15 cellular contexts compared by ENCODE assay signal in genomic region chr16:1973461-1974156, GRCh38. TPM values are rescaled to one million over a fixed set of nuclear protein-coding genes. Genes with fewer than 3 reads are reported as not detected.
A peak's percentile ranks its signal among the peaks of the same experiment; 100 is the strongest.
DNase-seq lines count a peak whose midpoint lies in the region; ATAC-seq and TF ChIP-seq lines count a peak whose summit lies in the region.
"Had no signal": no experiment of that assay in that cellular context is flagged by ENCODE, and none has a peak within 500 bp of the region (broad histone marks: within the 10 kb centered on the region; RNA-seq: fewer than 3 reads in every experiment).

No MANE protein-coding gene starts in this region.

- BruUV-seq in MCF 10A (replicated peaks; lab: Mats Ljungman, UMichigan): no TSS peak
- BruUV-seq in mammary epithelial cell (replicated peaks; lab: Mats Ljungman, UMichigan): no TSS peak

- no peak overlapping the region for H3K27ac Mint-ChIP-seq in MCF 10A (ENCODE audit: low read depth, unreplicated experiment)
- H3K27ac Mint-ChIP-seq in endodermal cell: no peak overlapping the region
- H3K27ac Mint-ChIP-seq in stimulated activated memory B cell treated with anti-CD40 and anti-IgM and Interleukin-4, amounts not matched to agents 10 μg/mL and 1 μg/mL and 100 μg/mL, for 72 hours: peak overlapping the region; percentile 96

- CTCF ChIA-PET in MCF 10A (lab: Yijun Ruan, JAX) (interaction anchor here (0.8 to 1.3 kb wide), 2 partner anchors 9 to 10 kb away, joined by 3 read pairs; no protein-coding TSS in a partner anchor), mammary epithelial cell (lab: Charles Lee; ENCODE audit: low non-redundant PET) (no interaction called here)

- intact Hi-C loops in MCF 10A (cut with micrococcal nuclease) (no loop called here), mammary epithelial cell (cut with micrococcal nuclease) (no loop called here)

- H3K79me2 ChIP-seq in mammary epithelial cell (ENCODE audit: insufficient read depth, low read length) (peaks cover 36% of the 10 kb centered on the region), OCI-LY3 (ENCODE audit: low read length) (peaks cover 36% of the 10 kb centered on the region)

- H4K20me1 ChIP-seq in mammary epithelial cell (ENCODE audit: insufficient read depth, low read length): no peaks in the 10 kb centered on the region
- H4K20me1 ChIP-seq in OCI-LY3 (ENCODE audit: insufficient read depth, low read length): no peaks in the 10 kb centered on the region

- H3K27me3 ChIP-seq in mammary epithelial cell (ENCODE audit: insufficient read depth, low read length) (no peaks in the 10 kb centered on the region), OCI-LY3 (ENCODE audit: low read depth, low read length) (no peaks in the 10 kb centered on the region), endodermal cell (ENCODE audit: control insufficient read depth, insufficient read depth, low read length, poor library complexity, severe bottlenecking) (peaks cover 2% of the 10 kb centered on the region), WERI-Rb-1 (ENCODE audit: insufficient read depth, low read depth, severe bottlenecking) (no peaks in the 10 kb centered on the region)

- H3K36me3 Mint-ChIP-seq in MCF 10A (ENCODE audit: insufficient read depth, unreplicated experiment): peaks cover 21% of the 10 kb centered on the region
- peaks cover 13% of the 10 kb centered on the region for H3K36me3 Mint-ChIP-seq in endodermal cell (ENCODE audit: low read depth)
- peaks cover 52% of the 10 kb centered on the region for H3K36me3 Mint-ChIP-seq in stimulated activated memory B cell treated with anti-CD40 and anti-IgM and Interleukin-4, amounts not matched to agents 10 μg/mL and 1 μg/mL and 100 μg/mL, for 72 hours

- peaks cover 13% of the 10 kb centered on the region for H3K4me1 Mint-ChIP-seq in MCF 10A (ENCODE audit: insufficient read depth, unreplicated experiment)
- peaks cover 8% of the 10 kb centered on the region for H3K4me1 Mint-ChIP-seq in endodermal cell
- H3K4me1 Mint-ChIP-seq in stimulated activated memory B cell treated with anti-CD40 and anti-IgM and Interleukin-4, amounts not matched to agents 10 μg/mL and 1 μg/mL and 100 μg/mL, for 72 hours: peaks cover 39% of the 10 kb centered on the region

- H3K4me3 ChIP-seq in mammary epithelial cell (replicated peaks in 1 of 3; ENCODE audit: insufficient read depth in 1 of 3, low read depth in 2 of 3, low read length in 3 of 3) (no peak overlapping the region), OCI-LY3 (ENCODE audit: low read length) (no peak overlapping the region), endodermal cell (ENCODE audit: low read length) (no peak overlapping the region), WERI-Rb-1 (ENCODE audit: low read depth, low read length) (no peak overlapping the region)

- no peak overlapping the region for H2AFZ ChIP-seq in mammary epithelial cell (ENCODE audit: low read depth, low read length)
- H2AFZ ChIP-seq in OCI-LY3 (ENCODE audit: low read depth, low read length): no peak overlapping the region

- H3K4me2 ChIP-seq in mammary epithelial cell (ENCODE audit: insufficient read depth, low read depth, low read length) (no peak overlapping the region), OCI-LY3 (ENCODE audit: low read length) (0 out of 2 replicates have a peak overlapping the region, but pooled peaks have one; percentile 20)

- no peak for DNase-seq in MCF 10A (ENCODE audit: unreplicated experiment)
- DNase-seq in mammary epithelial cell: no peak
- no peak for DNase-seq in endodermal cell
- no peak for DNase-seq in WERI-Rb-1
- DNase-seq in DMS79 treated with DMSO at 0.1 percent for 48 hours (lab: John Stamatoyannopoulos, UW): no peak
- DNase-seq: anterior cingulate cortex; GOT3; midbrain; NCI-H2171; stimulated activated CD4-positive, alpha-beta T cell treated with anti-CD3 and anti-CD28 coated beads, Interleukin-2, amount 100 ng/mL, for 48 hours; stimulated activated naive CD4-positive, alpha-beta T cell treated with Interleukin-2 at 50 U/mL for 16 hours had no signal

- no peak overlapping the region for H3K27ac ChIP-seq in mammary epithelial cell (ENCODE audit: insufficient read depth, low read depth, low read length)
- no peak overlapping the region for H3K27ac ChIP-seq in OCI-LY3 (ENCODE audit: low read length)
- no peak overlapping the region for H3K27ac ChIP-seq in endodermal cell (ENCODE audit: low read depth, low read length)
- no peak overlapping the region for H3K27ac ChIP-seq in WERI-Rb-1
- H3K27ac ChIP-seq: prostate gland had no signal

- H3K27me3 Mint-ChIP-seq in MCF 10A (ENCODE audit: insufficient read depth, unreplicated experiment): no peaks in the 10 kb centered on the region
- no peaks in the 10 kb centered on the region for H3K27me3 Mint-ChIP-seq in endodermal cell (ENCODE audit: insufficient read depth)
- peaks cover 12% of the 10 kb centered on the region for H3K27me3 Mint-ChIP-seq in stimulated activated memory B cell treated with anti-CD40 and anti-IgM and Interleukin-4, amounts not matched to agents 10 μg/mL and 1 μg/mL and 100 μg/mL, for 72 hours

- no peak overlapping the region for H3K9ac ChIP-seq in mammary epithelial cell (ENCODE audit: insufficient read depth, low read length)
- no peak overlapping the region for H3K9ac ChIP-seq in OCI-LY3 (ENCODE audit: low read length)
- H3K9ac ChIP-seq in endodermal cell (ENCODE audit: extremely low read depth, low read length, poor library complexity, severe bottlenecking): no peak overlapping the region

- H3K36me3 ChIP-seq in mammary epithelial cell (ENCODE audit: insufficient read depth, low read length) (no peaks in the 10 kb centered on the region), OCI-LY3 (replicated peaks; ENCODE audit: low read depth, low read length) (peaks cover 18% of the 10 kb centered on the region), endodermal cell (ENCODE audit: control insufficient read depth, insufficient read depth, low read length) (peaks cover 21% of the 10 kb centered on the region), WERI-Rb-1 (peaks cover 47% of the 10 kb centered on the region)

- H3K9me3 ChIP-seq in mammary epithelial cell (replicated peaks; ENCODE audit: insufficient read depth, low read length) (no peaks in the 10 kb centered on the region), OCI-LY3 (ENCODE audit: insufficient read depth, low read length) (no peaks in the 10 kb centered on the region), endodermal cell (ENCODE audit: control insufficient read depth, low read length) (no peaks in the 10 kb centered on the region), WERI-Rb-1 (ENCODE audit: severe bottlenecking) (no peaks in the 10 kb centered on the region)
- H3K9me3 ChIP-seq: prostate gland had no signal

- H3K9me3 Mint-ChIP-seq in MCF 10A (ENCODE audit: unreplicated experiment): no peaks in the 10 kb centered on the region
- H3K9me3 Mint-ChIP-seq in endodermal cell: no peaks in the 10 kb centered on the region
- no peaks in the 10 kb centered on the region for H3K9me3 Mint-ChIP-seq in stimulated activated memory B cell treated with anti-CD40 and anti-IgM and Interleukin-4, amounts not matched to agents 10 μg/mL and 1 μg/mL and 100 μg/mL, for 72 hours

- 52% methylated on average over 5 of the region's 16 CpGs for WGBS in mammary epithelial cell (ENCODE audit: low coverage, missing lambda C conversion rate)
- 91 to 93% methylated on average over 10 to 16 of the region's 16 CpGs for WGBS in endodermal cell (ENCODE audit: insufficient coverage in 1 of 2, insufficient read length in 1 of 2), 2 experiments

- TF ChIP-seq CTCF in MCF 10A (IDR thresholded peaks at IDR 0.05; ENCODE audit: unreplicated experiment) (no peak), mammary epithelial cell (conservative IDR thresholded peaks at IDR 0.05 in 1 of 2, IDR thresholded peaks at IDR 0.05 in 1 of 2; ENCODE audit: extremely low read depth in 1 of 2, insufficient read depth in 1 of 2, low read depth in 1 of 2, low read length in 2 of 2) (no peak), OCI-LY3 (IDR thresholded peaks at IDR 0.05; ENCODE audit: low read depth, low read length) (no peak), endodermal cell (conservative IDR thresholded peaks at IDR 0.05) (no peak), WERI-Rb-1 (IDR thresholded peaks at IDR 0.05; ENCODE audit: low read depth, low read length) (no peak)

- H3K4me1 ChIP-seq in mammary epithelial cell (ENCODE audit: insufficient read depth, low read length) (peaks cover 10% of the 10 kb centered on the region), OCI-LY3 (ENCODE audit: low read length) (peaks cover 14% of the 10 kb centered on the region), endodermal cell (ENCODE audit: control insufficient read depth, insufficient read depth, low read length) (no peaks in the 10 kb centered on the region)

- ATAC-seq in stimulated activated memory B cell treated with anti-CD40 and anti-IgM and Interleukin-4, amounts not matched to agents 10 μg/mL and 1 μg/mL and 100 μg/mL, for 72 hours: no peak
- ATAC-seq in GM19467 (IDR thresholded peaks at IDR 0.05; ENCODE audit: unreplicated experiment): no peak

- in situ Hi-C loops in mammary epithelial cell (cut with MboI; ENCODE audit: low sequenced_read_pairs in 2 of 2): no loop called here

- POLR2A ChIA-PET in MCF 10A (lab: Yijun Ruan, JAX): interaction anchor here (0.9 to 1.5 kb wide), 2 partner anchors 9 to 10 kb away, joined by 3 to 9 read pairs; partner anchors contain the start of genes GFER and RPS2

- peak overlapping the region; percentile 92 for H3K4me3 Mint-ChIP-seq in MCF 10A (ENCODE audit: unreplicated experiment)
- H3K4me3 Mint-ChIP-seq in endodermal cell: peak overlapping the region; percentile 92
- peak overlapping the region; percentile 40 for H3K4me3 Mint-ChIP-seq in stimulated activated memory B cell treated with anti-CD40 and anti-IgM and Interleukin-4, amounts not matched to agents 10 μg/mL and 1 μg/mL and 100 μg/mL, for 72 hours

- dilution Hi-C loops in mammary epithelial cell (cut with HindIII; ENCODE audit: low sequenced_read_pairs): no loop called here

RNA-seq across cellular contexts. Expression of gene TBL3, which starts 1.8 kb away (rescaled TPM):
- total RNA-seq in MCF 10A (2022) (25.8 and 26.8 TPM in 2 replicates), mammary epithelial cell (10 to 100 TPM; 33.2 to 46.5 TPM), endodermal cell (10 to 100 TPM; 43.4 to 49.7 TPM)
- polyA plus RNA-seq in mammary epithelial cell: 65.9 TPM
- 30.4 TPM for polyA minus RNA-seq in mammary epithelial cell
- 39.0 TPM for polyA plus RNA-seq in endodermal cell (2013, experiment 1 of 2)
- polyA plus RNA-seq in endodermal cell (2013, experiment 2 of 2): 38.0 TPM

RNA-seq across cellular contexts. Expression of gene RNF151, which starts 7.0 kb away (rescaled TPM):
- 0.39 TPM in 1 of 2 replicates, not detected in the other for total RNA-seq in MCF 10A (2022)
- not detected for total RNA-seq in mammary epithelial cell
- 0.08 TPM for polyA plus RNA-seq in mammary epithelial cell
- not detected for polyA minus RNA-seq in mammary epithelial cell
- under 1 TPM in 1 of 2 donors, not detected in 1; 0.44 TPM for total RNA-seq in endodermal cell
- not detected for polyA plus RNA-seq in endodermal cell (2013, experiment 1 of 2)
- polyA plus RNA-seq in endodermal cell (2013, experiment 2 of 2): not detected

RNA-seq across cellular contexts. Expression of gene NOXO1, which starts 7.7 kb away (rescaled TPM):
- total RNA-seq in MCF 10A (2022): 1.1 TPM in 1 of 2 replicates, not detected in the other
- 1 to 10 TPM in 1 of 2 donors, not detected in 1; 3.1 TPM for total RNA-seq in mammary epithelial cell
- polyA plus RNA-seq in mammary epithelial cell: 0.52 TPM
- polyA minus RNA-seq in mammary epithelial cell: not detected
- total RNA-seq in endodermal cell: under 1 TPM in 1 of 2 donors, not detected in 1; 0.42 TPM
- polyA plus RNA-seq in endodermal cell (2013, experiment 1 of 2): 0.71 TPM
- 0.58 TPM for polyA plus RNA-seq in endodermal cell (2013, experiment 2 of 2)

RNA-seq across cellular contexts. Expression of gene RPS2, which starts 9.0 kb away (rescaled TPM):
- total RNA-seq in MCF 10A (2022): 4,760 and 4,836 TPM in 2 replicates
- total RNA-seq in mammary epithelial cell: 1,000 to 10,000 TPM; 1,442 to 3,060 TPM
- 3,984 TPM for polyA plus RNA-seq in mammary epithelial cell
- polyA minus RNA-seq in mammary epithelial cell: 3,102 TPM
- 1,000 to 10,000 TPM; 3,064 to 3,492 TPM for total RNA-seq in endodermal cell
- 4,092 TPM for polyA plus RNA-seq in endodermal cell (2013, experiment 1 of 2)
- 3,717 TPM for polyA plus RNA-seq in endodermal cell (2013, experiment 2 of 2)

RNA-seq across cellular contexts. Expression of gene GFER, which starts 10.4 kb away (rescaled TPM):
- total RNA-seq in MCF 10A (2022) (34.6 and 40.8 TPM in 2 replicates), mammary epithelial cell (10 to 100 TPM in 1 of 2 donors, 1 to 10 TPM in 1; 6.5 to 30.7 TPM), endodermal cell (10 to 100 TPM; 40.3 to 45.5 TPM)
- 12.6 TPM for polyA plus RNA-seq in mammary epithelial cell
- 0.83 TPM for polyA minus RNA-seq in mammary epithelial cell
- polyA plus RNA-seq in endodermal cell (2013, experiment 1 of 2): 26.2 TPM
- 27.4 TPM for polyA plus RNA-seq in endodermal cell (2013, experiment 2 of 2)

Comparison
In these comparisons a context has a peak if more than half of its experiments do, and no peak if none do; other contexts are left out.
1. H3K4me3 Mint-ChIP-seq: peak in every context shown above with its lines; median percentile 92 in MCF 10A; 92 in endodermal cell; 40 in stimulated activated memory B cell treated with anti-CD40 and anti-IgM and Interleukin-4, amounts not matched to agents 10 μg/mL and 1 μg/mL and 100 μg/mL, for 72 hours.